29 cellular contexts compared by ENCODE assay signal in genomic region chr11:59678118-59678812, GRCh38. TPM values are rescaled to one million over a fixed set of nuclear protein-coding genes. Genes with fewer than 3 reads are reported as not detected.
DNase-seq lines count a peak whose midpoint lies in the region; ATAC-seq and TF ChIP-seq lines count a peak whose summit lies in the region.
"Had no signal": no experiment of that assay in that cellular context is flagged by ENCODE, and none has a peak within 500 bp of the region (broad histone marks: within the 10 kb centered on the region; RNA-seq: fewer than 3 reads in every experiment).

No MANE protein-coding gene starts in this region.

- no peak overlapping the region for H2AFZ ChIP-seq in OCI-LY7 (ENCODE audit: low read length)
- H2AFZ ChIP-seq: hepatocyte, parathyroid adenoma had no signal

- peak; percentile 44 for ATAC-seq in activated CD4-positive, alpha-beta T cell treated with anti-CD3 and anti-CD28 coated beads for 36 hours
- ATAC-seq in GM21619 (IDR thresholded peaks at IDR 0.05; ENCODE audit: unreplicated experiment): no peak
- ATAC-seq in HG02852 (IDR thresholded peaks at IDR 0.05; ENCODE audit: unreplicated experiment): no peak
- ATAC-seq: HepG2, right cardiac atrium had no signal

- H3K9me3 ChIP-seq in OCI-LY7 (ENCODE audit: low read length): no peaks in the 10 kb centered on the region

- POLR2A ChIA-PET in activated CD4-positive, alpha-beta T cell treated with anti-CD3 and anti-CD28 coated beads for 36 hours (lab: Charles Lee): no interaction called here
- POLR2A ChIA-PET in OCI-LY7 (lab: Charles Lee): interaction anchor here (0.6 to 1.8 kb wide), 2 partner anchors 10 to 1949 kb away, joined by 3 to 9 read pairs; partner anchors contain the start of gene PATL1

- no peaks in the 10 kb centered on the region for H3K9me3 Mint-ChIP-seq in activated CD4-positive, alpha-beta T cell treated with anti-CD3 and anti-CD28 coated beads for 36 hours (ENCODE audit: low read depth)
- H3K9me3 Mint-ChIP-seq in activated CD4-positive, alpha-beta T cell treated with anti-CD3 and anti-CD28 coated beads, Interleukin-2, amount 10 ng/mL, durations not matched to agents 24 days and 14 days: no peaks in the 10 kb centered on the region
- H3K9me3 Mint-ChIP-seq in endothelial cell (ENCODE audit: unreplicated experiment) (no peaks in the 10 kb centered on the region), type B pancreatic cell (no peaks in the 10 kb centered on the region)
- H3K9me3 Mint-ChIP-seq: activated CD4-positive, alpha-beta memory T cell treated with anti-CD3 and anti-CD28 coated beads, Interleukin-2, amount 10 ng/mL, durations not matched to agents 7 days and 5 days; CD14-positive monocyte; nephron progenitor cell had no signal

- H3K79me2 ChIP-seq in OCI-LY7 (ENCODE audit: insufficient read depth, low read depth, low read length): no peaks in the 10 kb centered on the region
- H3K79me2 ChIP-seq: hepatocyte, parathyroid adenoma had no signal

- H3K4me3 Mint-ChIP-seq in activated CD4-positive, alpha-beta T cell treated with anti-CD3 and anti-CD28 coated beads for 36 hours: no peak overlapping the region
- H3K4me3 Mint-ChIP-seq in activated CD4-positive, alpha-beta T cell treated with anti-CD3 and anti-CD28 coated beads, Interleukin-2, amount 10 ng/mL, durations not matched to agents 24 days and 14 days: no peak overlapping the region
- H3K4me3 Mint-ChIP-seq in endothelial cell (ENCODE audit: unreplicated experiment): no peak overlapping the region
- no peak overlapping the region for H3K4me3 Mint-ChIP-seq in type B pancreatic cell
- H3K4me3 Mint-ChIP-seq: activated CD4-positive, alpha-beta memory T cell treated with anti-CD3 and anti-CD28 coated beads, Interleukin-2, amount 10 ng/mL, durations not matched to agents 7 days and 5 days; CD14-positive monocyte; nephron progenitor cell had no signal

- H3K36me3 ChIP-seq in OCI-LY7 (ENCODE audit: insufficient read depth, low read length): no peaks in the 10 kb centered on the region

- CTCF ChIA-PET in activated CD4-positive, alpha-beta T cell treated with anti-CD3 and anti-CD28 coated beads for 36 hours (lab: Charles Lee): interaction anchor here (0.6 to 1.8 kb wide), 2 partner anchors 9 to 176 kb away, joined by 4 to 6 read pairs; partner anchors contain the start of gene PATL1
- CTCF ChIA-PET in OCI-LY7 (lab: Charles Lee; ENCODE audit: unreplicated experiment): no interaction called here

- H4K20me1 ChIP-seq in OCI-LY7 (ENCODE audit: insufficient read depth, low read length): no peaks in the 10 kb centered on the region

- H3K27me3 Mint-ChIP-seq in activated CD4-positive, alpha-beta T cell treated with anti-CD3 and anti-CD28 coated beads for 36 hours: peaks cover 8% of the 10 kb centered on the region
- H3K27me3 Mint-ChIP-seq in activated CD4-positive, alpha-beta T cell treated with anti-CD3 and anti-CD28 coated beads, Interleukin-2, amount 10 ng/mL, durations not matched to agents 24 days and 14 days: peaks cover 6% of the 10 kb centered on the region
- H3K27me3 Mint-ChIP-seq in endothelial cell (ENCODE audit: unreplicated experiment) (no peaks in the 10 kb centered on the region), type B pancreatic cell (peaks cover 4% of the 10 kb centered on the region)

- no peaks in the 10 kb centered on the region for H3K4me1 ChIP-seq in OCI-LY7 (ENCODE audit: insufficient read depth, low read length, poor library complexity, severe bottlenecking)
- H3K4me1 ChIP-seq: parathyroid adenoma had no signal

- no peak overlapping the region for H3K27ac ChIP-seq in OCI-LY7 (ENCODE audit: low read depth, low read length, poor library complexity, severe bottlenecking)
- H3K27ac ChIP-seq: parathyroid adenoma had no signal

- no peak overlapping the region for H3K4me3 ChIP-seq in OCI-LY7 (ENCODE audit: low read depth, low read length, poor library complexity, severe bottlenecking)
- H3K4me3 ChIP-seq: hepatocyte had no signal

- H3K9me2 ChIP-seq in OCI-LY7 (ENCODE audit: insufficient read depth, low read length): no peaks in the 10 kb centered on the region

- BruUV-seq in OCI-LY7 (replicated peaks; lab: Mats Ljungman, UMichigan): no TSS peak

- no peaks in the 10 kb centered on the region for H3K36me3 Mint-ChIP-seq in activated CD4-positive, alpha-beta T cell treated with anti-CD3 and anti-CD28 coated beads for 36 hours (ENCODE audit: low read depth)
- H3K36me3 Mint-ChIP-seq in activated CD4-positive, alpha-beta T cell treated with anti-CD3 and anti-CD28 coated beads, Interleukin-2, amount 10 ng/mL, durations not matched to agents 24 days and 14 days (ENCODE audit: low read depth): no peaks in the 10 kb centered on the region
- H3K36me3 Mint-ChIP-seq in endothelial cell (ENCODE audit: low read depth, unreplicated experiment) (no peaks in the 10 kb centered on the region), type B pancreatic cell (no peaks in the 10 kb centered on the region)
- H3K36me3 Mint-ChIP-seq: CD14-positive monocyte had no signal

- DNase-seq in activated CD4-positive, alpha-beta T cell treated with anti-CD3 and anti-CD28 coated beads for 36 hours: no peak
- no peak for DNase-seq in activated CD4-positive, alpha-beta T cell treated with anti-CD3 and anti-CD28 coated beads, Interleukin-2, amount 10 ng/mL, durations not matched to agents 24 days and 14 days
- DNase-seq in OCI-LY7 (ENCODE audit: low spot score) (no peak), endothelial cell (ENCODE audit: low spot score) (no peak), type B pancreatic cell (ENCODE audit: extremely low spot score, unreplicated experiment) (no peak), activated T-cell treated with anti-CD3 and anti-CD28 coated beads for 4 hours (no peak)
- DNase-seq: activated CD4-positive, alpha-beta memory T cell treated with anti-CD3 and anti-CD28 coated beads, Interleukin-2, amount 10 ng/mL, durations not matched to agents 7 days and 5 days; activated naive CD4-positive, alpha-beta T cell; activated T-cell treated with anti-CD3 and anti-CD28 coated beads, Interleukin-2, amount 50 U/mL, for 1 hour; foreskin melanocyte; GDM1; NCI-H1417; nephron progenitor cell; NK-92 treated with Interleukin-12 subunit alpha and Interleukin-12 subunit beta, amount 100 ng/mL, for 24 hours; right cardiac atrium; stimulated activated CD4-positive, alpha-beta T cell treated with anti-CD3 and anti-CD28 coated beads, Interleukin-12 subunit alpha, Interleukin-12 subunit beta, amount 100 ng/mL, for 4 hours; T-helper 9 cell; trophoblast cell had no signal

- H3K4me1 Mint-ChIP-seq in activated CD4-positive, alpha-beta T cell treated with anti-CD3 and anti-CD28 coated beads for 36 hours: peaks cover 10% of the 10 kb centered on the region
- peaks cover 5% of the 10 kb centered on the region for H3K4me1 Mint-ChIP-seq in activated CD4-positive, alpha-beta T cell treated with anti-CD3 and anti-CD28 coated beads, Interleukin-2, amount 10 ng/mL, durations not matched to agents 24 days and 14 days
- peaks cover 11% of the 10 kb centered on the region for H3K4me1 Mint-ChIP-seq in endothelial cell (ENCODE audit: unreplicated experiment)
- H3K4me1 Mint-ChIP-seq in type B pancreatic cell (ENCODE audit: unreplicated experiment): peaks cover 6% of the 10 kb centered on the region
- H3K4me1 Mint-ChIP-seq: activated CD4-positive, alpha-beta memory T cell treated with anti-CD3 and anti-CD28 coated beads, Interleukin-2, amount 10 ng/mL, durations not matched to agents 7 days and 5 days had no signal

- no peak overlapping the region for H3K4me2 ChIP-seq in OCI-LY7 (ENCODE audit: low read length)
- H3K4me2 ChIP-seq: hepatocyte had no signal

- H3K27ac Mint-ChIP-seq in activated CD4-positive, alpha-beta T cell treated with anti-CD3 and anti-CD28 coated beads for 36 hours: no peak overlapping the region
- H3K27ac Mint-ChIP-seq in activated CD4-positive, alpha-beta T cell treated with anti-CD3 and anti-CD28 coated beads, Interleukin-2, amount 10 ng/mL, durations not matched to agents 24 days and 14 days: no peak overlapping the region
- no peak overlapping the region for H3K27ac Mint-ChIP-seq in endothelial cell (ENCODE audit: unreplicated experiment)
- H3K27ac Mint-ChIP-seq in type B pancreatic cell: no peak overlapping the region
- H3K27ac Mint-ChIP-seq: activated CD4-positive, alpha-beta memory T cell treated with anti-CD3 and anti-CD28 coated beads, Interleukin-2, amount 10 ng/mL, durations not matched to agents 7 days and 5 days; CD14-positive monocyte; nephron progenitor cell had no signal

- intact Hi-C loops in activated CD4-positive, alpha-beta T cell treated with anti-CD3 and anti-CD28 coated beads for 36 hours (cut with DNase I, micrococcal nuclease): loop anchor here in 1 of 2 experiments (5.0 kb wide), 1 partner anchor 396 kb away; no protein-coding TSS in a partner anchor
- intact Hi-C loops in activated CD4-positive, alpha-beta T cell treated with anti-CD3 and anti-CD28 coated beads, Interleukin-2, amount 10 ng/mL, durations not matched to agents 24 days and 14 days (cut with micrococcal nuclease): no loop called here
- intact Hi-C loops in OCI-LY7 (cut with micrococcal nuclease; ENCODE audit: unreplicated experiment): no loop called here

- peak; percentile 35 for TF ChIP-seq CTCF in OCI-LY7 (conservative IDR thresholded peaks at IDR 0.05; ENCODE audit: low read length)
- peak; percentile 34 for TF ChIP-seq CTCF in endothelial cell (IDR thresholded peaks at IDR 0.05; ENCODE audit: unreplicated experiment)
- peak; percentile 47 for TF ChIP-seq CTCF in type B pancreatic cell (conservative IDR thresholded peaks at IDR 0.05)

RNA-seq across cellular contexts. Expression of gene PATL1, which starts 9.4 kb away (rescaled TPM):
- total RNA-seq in activated CD4-positive, alpha-beta T cell treated with anti-CD3 and anti-CD28 coated beads for 36 hours: 10 to 100 TPM; 59.8 to 88.7 TPM
- total RNA-seq in activated CD4-positive, alpha-beta T cell treated with anti-CD3 and anti-CD28 coated beads, Interleukin-2, amount 10 ng/mL, durations not matched to agents 24 days and 14 days: 72.4 and 76.1 TPM in 2 replicates
- total RNA-seq in OCI-LY7 (2014; rRNA removed; shearing (Covaris generic)): 14.7 and 15.2 TPM in 2 replicates
- 46.3 TPM in 2 replicates for total RNA-seq in OCI-LY7 (2022)
- total RNA-seq in endothelial cell (ENCODE audit: unreplicated experiment): 36.1 TPM
- total RNA-seq in type B pancreatic cell (ENCODE audit: low replicate concordance): 35.0 and 37.4 TPM in 2 replicates

RNA-seq across cellular contexts. Expression of gene OR10V1, which starts 35.4 kb away (rescaled TPM):
- total RNA-seq in activated CD4-positive, alpha-beta T cell treated with anti-CD3 and anti-CD28 coated beads for 36 hours: not detected
- total RNA-seq in activated CD4-positive, alpha-beta T cell treated with anti-CD3 and anti-CD28 coated beads, Interleukin-2, amount 10 ng/mL, durations not matched to agents 24 days and 14 days: not detected in 2 replicates
- total RNA-seq in OCI-LY7 (2014; rRNA removed; shearing (Covaris generic)): not detected in 2 replicates
- total RNA-seq in OCI-LY7 (2022): not detected in 2 replicates
- not detected for total RNA-seq in endothelial cell (ENCODE audit: unreplicated experiment)
- not detected in 2 replicates for total RNA-seq in type B pancreatic cell (ENCODE audit: low replicate concordance)
- total RNA-seq: A172; activated CD4-positive, alpha-beta memory T cell treated with anti-CD3 and anti-CD28 coated beads, Interleukin-2, amount 10 ng/mL, durations not matched to agents 7 days and 5 days; bronchial epithelial cell; hepatocyte; HepG2; liver; mononuclear cell; NCI-H460; right cardiac atrium had no signal
